8 cellular contexts compared by ENCODE assay signal in genomic region chr22:36467042-36467810, GRCh38. TPM values are rescaled to one million over a fixed set of nuclear protein-coding genes. Genes with fewer than 3 reads are reported as not detected.
DNase-seq lines count a peak whose midpoint lies in the region; ATAC-seq and TF ChIP-seq lines count a peak whose summit lies in the region.

No MANE protein-coding gene starts in this region.

- H3K9me2 ChIP-seq in PC-3 (replicated peaks; ENCODE audit: low read length), result no peaks in the 10 kb centered on the region

- no peaks in the 10 kb centered on the region for H3K9me3 ChIP-seq in CD4-positive, alpha-beta memory T cell (ENCODE audit: control insufficient read depth in 1 of 2, low read length in 2 of 2)
- no peaks in the 10 kb centered on the region for H3K9me3 ChIP-seq in PC-3 (ENCODE audit: low read length)

- peak; percentile 9; the same call in 1 of the 2 replicates for ATAC-seq in PC-3
- no peak for ATAC-seq in GM21367 (IDR thresholded peaks at IDR 0.05; ENCODE audit: unreplicated experiment)
- ATAC-seq in HG02642 (IDR thresholded peaks at IDR 0.05; ENCODE audit: poor library complexity, unreplicated experiment), result no peak

- H3K9ac ChIP-seq in PC-3 (ENCODE audit: low read length), result peak overlapping the region; percentile 51

- no peaks in the 10 kb centered on the region for H3K36me3 ChIP-seq in CD4-positive, alpha-beta memory T cell (ENCODE audit: insufficient read depth, low read length)
- H3K36me3 ChIP-seq in PC-3 (ENCODE audit: low read depth, low read length), result 0 out of 2 replicates have a peak, but pooled peaks cover 3% of the 10 kb centered on the region

- no peak overlapping the region for H2AFZ ChIP-seq in PC-3 (ENCODE audit: low read length)

- H3K9me3 Mint-ChIP-seq in CD4-positive, alpha-beta memory T cell, result no peaks in the 10 kb centered on the region
- no peaks in the 10 kb centered on the region for H3K9me3 Mint-ChIP-seq in nephron

- TSS peak; percentile 8 for BruUV-seq in PC-3 (replicated peaks; lab: Mats Ljungman, UMichigan)

- no peak for DNase-seq in CD4-positive, alpha-beta memory T cell
- DNase-seq in PC-3 (peak; percentile 36), dorsolateral prefrontal cortex (peak in 1 of 10 donors; percentile 59), COLO668 (lab: John Stamatoyannopoulos, UW; ENCODE audit: unreplicated experiment) (no peak), NCI-H526 treated with DMSO at 0.1 percent for 48 hours (lab: John Stamatoyannopoulos, UW) (no peak)

- peaks cover 18% of the 10 kb centered on the region for H3K4me1 ChIP-seq in CD4-positive, alpha-beta memory T cell (ENCODE audit: insufficient read depth, low read length)
- peaks cover 67% of the 10 kb centered on the region for H3K4me1 ChIP-seq in PC-3 (ENCODE audit: insufficient read depth, low read length)

- peaks cover 31% of the 10 kb centered on the region; the same call in 1 of the 2 replicates for H3K79me2 ChIP-seq in PC-3 (ENCODE audit: low read length)

- TF ChIP-seq CTCF in PC-3 (conservative IDR thresholded peaks at IDR 0.05; ENCODE audit: low read depth, low read length) (no peak), dorsolateral prefrontal cortex (IDR thresholded peaks at IDR 0.05 in 54 of 56, conservative IDR thresholded peaks at IDR 0.05 in 2 of 56; ENCODE audit: low read depth in 1 of 56, partially characterized antibody in 56 of 56) (no peak), nephron (IDR thresholded peaks at IDR 0.05; ENCODE audit: unreplicated experiment in 3 of 3) (no peak)

- intact Hi-C loops in CD4-positive, alpha-beta memory T cell (cut with micrococcal nuclease), result no loop called here
- intact Hi-C loops in PC-3 (cut with micrococcal nuclease), result loop anchor here (5.0 kb wide), 1 partner anchor 80 kb away; the partner anchor contains the start of gene MYH9
- intact Hi-C loops in dorsolateral prefrontal cortex (cut with DNase I), result no loop called here

- POLR2A ChIA-PET in CD4-positive, alpha-beta memory T cell (lab: Charles Lee; ENCODE audit: partially characterized antibody), result interaction anchor here (0.7 to 1.8 kb wide), 5 partner anchors 15 to 163 kb away, joined by 3 to 9 read pairs (median 4); partner anchors contain the start of genes MYH9 and TXN2
- POLR2A ChIA-PET in PC-3 (lab: Charles Lee; ENCODE audit: unreplicated experiment), result no interaction called here

- peaks cover 4 to 8% of the 10 kb centered on the region in 2 donors for H3K36me3 Mint-ChIP-seq in CD4-positive, alpha-beta memory T cell
- H3K36me3 Mint-ChIP-seq in nephron (ENCODE audit: low read depth), result no peaks in the 10 kb centered on the region

- peaks cover 11 to 28% (median 15%) of the 10 kb centered on the region in 4 donors for H3K4me1 Mint-ChIP-seq in CD4-positive, alpha-beta memory T cell
- H3K4me1 Mint-ChIP-seq in nephron, result peaks cover 9% of the 10 kb centered on the region

- CTCF ChIA-PET in CD4-positive, alpha-beta memory T cell (lab: Charles Lee; ENCODE audit: partially characterized antibody), result interaction anchor here (0.6 to 10.0 kb wide), 3 partner anchors 32 to 167 kb away, joined by 3 to 204 read pairs (median 5); no protein-coding TSS in a partner anchor
- CTCF ChIA-PET in PC-3 (lab: Charles Lee), result no interaction called here

- H3F3A ChIP-seq in PC-3 (ENCODE audit: low read length, unreplicated experiment), result no peaks in the 10 kb centered on the region

- no peak overlapping the region for H3K4me3 ChIP-seq in CD4-positive, alpha-beta memory T cell (ENCODE audit: low read length in 2 of 2)
- peak overlapping the region; percentile 36; the same call in 1 of the 2 replicates for H3K4me3 ChIP-seq in PC-3 (ENCODE audit: low read length)
- no peak overlapping the region for H3K4me3 ChIP-seq in dorsolateral prefrontal cortex

- no peaks in the 10 kb centered on the region for H3K27me3 Mint-ChIP-seq in CD4-positive, alpha-beta memory T cell
- no peaks in the 10 kb centered on the region for H3K27me3 Mint-ChIP-seq in nephron (ENCODE audit: low read depth)

- peak overlapping the region; percentile 81 for H3K4me2 ChIP-seq in PC-3 (ENCODE audit: low read length)

- no peaks in the 10 kb centered on the region for H4K20me1 ChIP-seq in PC-3 (ENCODE audit: low read length)

- peak overlapping the region; percentile 61 to 79 (median 73) for H3K27ac Mint-ChIP-seq in CD4-positive, alpha-beta memory T cell
- H3K27ac Mint-ChIP-seq in nephron, result peak overlapping the region; percentile 31 to 74 (median 69)

- no peak overlapping the region for H3K4me3 Mint-ChIP-seq in CD4-positive, alpha-beta memory T cell
- no peak overlapping the region for H3K4me3 Mint-ChIP-seq in nephron

- no peaks in the 10 kb centered on the region for H3K27me3 ChIP-seq in CD4-positive, alpha-beta memory T cell (ENCODE audit: insufficient read depth, low read length)
- H3K27me3 ChIP-seq in PC-3 (ENCODE audit: low read length) (no peaks in the 10 kb centered on the region), dorsolateral prefrontal cortex (no peaks in the 10 kb centered on the region)

- no peak overlapping the region for H3K27ac ChIP-seq in CD4-positive, alpha-beta memory T cell (ENCODE audit: low read depth, low read length)
- peak overlapping the region; percentile 85 for H3K27ac ChIP-seq in PC-3 (ENCODE audit: low read length)
- peak overlapping the region in 52 of 59 donors; percentile 6 to 83 (median 57) for H3K27ac ChIP-seq in dorsolateral prefrontal cortex

RNA-seq across cellular contexts. Expression of gene TXN2, which starts 14.2 kb away (rescaled TPM):
- total RNA-seq in CD4-positive, alpha-beta memory T cell, result 10 to 100 TPM; 33.5 to 34.5 TPM
- 100 to 1,000 TPM; 103 to 148 TPM for polyA plus RNA-seq in CD4-positive, alpha-beta memory T cell
- 49.6 and 52.5 TPM in 2 replicates for total RNA-seq in PC-3 (2014; rRNA removed)
- total RNA-seq in dorsolateral prefrontal cortex, result 10 to 100 TPM; 47.2 to 80.9 (median 65.4) TPM

RNA-seq across cellular contexts. Expression of gene FOXRED2, which starts 39.6 kb away (rescaled TPM):
- 1 to 10 TPM; 7.3 to 8.5 TPM for total RNA-seq in CD4-positive, alpha-beta memory T cell
- polyA plus RNA-seq in CD4-positive, alpha-beta memory T cell, result 1 to 10 TPM in 1 of 2 donors, not detected in 1; 2.7 TPM
- total RNA-seq in PC-3 (2014; rRNA removed) (5.5 and 6.5 TPM in 2 replicates), dorsolateral prefrontal cortex (10 to 100 TPM; 32.6 to 77.4 (median 49.9) TPM)
